ENCODE assay signal across 9 cellular contexts in the genomic region with DNA sequence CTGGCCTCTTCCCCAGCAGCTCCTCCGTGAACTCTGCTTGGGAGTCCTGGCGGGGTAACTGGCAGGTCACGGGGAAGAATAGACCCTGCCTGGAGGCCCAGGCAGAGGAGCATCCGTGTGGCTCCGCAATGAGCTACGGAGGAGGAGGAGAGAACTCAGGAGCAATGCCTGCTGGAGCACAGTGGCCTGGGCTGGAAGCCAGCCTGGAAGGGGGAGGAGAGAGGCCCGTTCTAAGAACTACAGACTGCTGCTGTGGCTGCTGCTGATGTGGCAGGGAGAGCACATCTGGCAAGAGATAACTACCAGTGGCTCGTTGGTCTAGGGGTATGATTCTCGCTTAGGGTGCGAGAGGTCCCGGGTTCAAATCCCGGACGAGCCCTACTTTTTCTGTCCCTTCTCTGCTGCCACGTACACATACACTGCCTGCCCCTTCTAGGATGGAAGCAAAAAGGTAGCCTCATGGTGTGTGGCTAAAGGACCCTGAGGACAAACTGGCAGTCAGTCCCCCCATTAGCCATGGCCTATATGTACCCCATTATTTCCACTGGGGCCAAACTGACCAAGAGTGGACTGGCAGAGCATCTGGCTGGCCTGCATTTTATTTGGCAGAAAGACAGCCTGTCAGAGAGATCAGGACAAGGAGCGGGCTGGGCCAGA. TPM values are rescaled to one million over a fixed set of nuclear protein-coding genes. Genes with fewer than 3 reads are reported as not detected.
DNase-seq lines count a peak whose midpoint lies in the region; ATAC-seq and TF ChIP-seq lines count a peak whose summit lies in the region.
"Had no signal": no experiment of that assay in that cellular context is flagged by ENCODE, and none has a peak within 500 bp of the region (broad histone marks: within the 10 kb centered on the region; RNA-seq: fewer than 3 reads in every experiment).

No MANE protein-coding gene starts in this region.

- peaks cover 0 to 18% of the 10 kb centered on the region in 2 donors for H3K4me1 ChIP-seq in ascending aorta
- H3K4me1 ChIP-seq in stomach: peaks cover 0 to 21% (median 9%) of the 10 kb centered on the region in 4 donors

- H3K9me3 Mint-ChIP-seq in activated CD8-positive, alpha-beta T cell treated with anti-CD3 and anti-CD28 coated beads for 36 hours: peaks cover under 1% of the 10 kb centered on the region
- peaks cover under 1% of the 10 kb centered on the region for H3K9me3 Mint-ChIP-seq in activated CD8-positive, alpha-beta T cell treated with anti-CD3 and anti-CD28 coated beads, Interleukin-2, amount 10 ng/mL, durations not matched to agents 7 days and 5 days (ENCODE audit: insufficient read depth)
- H3K9me3 Mint-ChIP-seq: activated B cell treated with CpG ODN at 0.5 μM for 24 hours had no signal

- intact Hi-C loops in activated CD8-positive, alpha-beta T cell treated with anti-CD3 and anti-CD28 coated beads for 36 hours (cut with micrococcal nuclease): no loop called here
- intact Hi-C loops in ascending aorta (cut with DNase I) (no loop called here), stomach (cut with DNase I; ENCODE audit: low total_unique reads) (no loop called here)

- H3K36me3 Mint-ChIP-seq in activated CD8-positive, alpha-beta T cell treated with anti-CD3 and anti-CD28 coated beads for 36 hours (ENCODE audit: low read depth): no peaks in the 10 kb centered on the region
- no peaks in the 10 kb centered on the region for H3K36me3 Mint-ChIP-seq in activated CD8-positive, alpha-beta T cell treated with anti-CD3 and anti-CD28 coated beads, Interleukin-2, amount 10 ng/mL, durations not matched to agents 7 days and 5 days (ENCODE audit: low read depth)

- H3K4me1 Mint-ChIP-seq in activated CD8-positive, alpha-beta T cell treated with anti-CD3 and anti-CD28 coated beads for 36 hours (ENCODE audit: low read depth): no peaks in the 10 kb centered on the region
- no peaks in the 10 kb centered on the region for H3K4me1 Mint-ChIP-seq in activated CD8-positive, alpha-beta T cell treated with anti-CD3 and anti-CD28 coated beads, Interleukin-2, amount 10 ng/mL, durations not matched to agents 7 days and 5 days (ENCODE audit: low read depth)
- H3K4me1 Mint-ChIP-seq: activated B cell treated with CpG ODN at 0.5 μM for 24 hours had no signal

- no peaks in the 10 kb centered on the region for H3K36me3 ChIP-seq in ascending aorta
- no peaks in the 10 kb centered on the region for H3K36me3 ChIP-seq in stomach

- H3K27ac ChIP-seq in ascending aorta (peak overlapping the region; percentile 31 to 52), stomach (peak overlapping the region in 4 of 5 donors; percentile 14 to 83 (median 62))

- no peaks in the 10 kb centered on the region for H3K27me3 Mint-ChIP-seq in activated CD8-positive, alpha-beta T cell treated with anti-CD3 and anti-CD28 coated beads for 36 hours
- H3K27me3 Mint-ChIP-seq in activated CD8-positive, alpha-beta T cell treated with anti-CD3 and anti-CD28 coated beads, Interleukin-2, amount 10 ng/mL, durations not matched to agents 7 days and 5 days (ENCODE audit: low read depth): peaks cover 13% of the 10 kb centered on the region
- H3K27me3 Mint-ChIP-seq: activated B cell treated with CpG ODN at 0.5 μM for 24 hours had no signal

- POLR2A ChIA-PET in activated CD8-positive, alpha-beta T cell treated with anti-CD3 and anti-CD28 coated beads for 36 hours (lab: Charles Lee): no interaction called here
- POLR2A ChIA-PET in activated CD8-positive, alpha-beta T cell treated with anti-CD3 and anti-CD28 coated beads, Interleukin-2, amount 10 ng/mL, durations not matched to agents 7 days and 5 days (lab: Charles Lee): no interaction called here

- no peak for TF ChIP-seq POLR2A in stomach (IDR thresholded peaks at IDR 0.05)

- H3K27me3 ChIP-seq in ascending aorta: no peaks in the 10 kb centered on the region
- no peaks in the 10 kb centered on the region for H3K27me3 ChIP-seq in stomach

- CTCF ChIA-PET in activated CD8-positive, alpha-beta T cell treated with anti-CD3 and anti-CD28 coated beads for 36 hours (lab: Charles Lee): interaction anchor here (1.2 to 1.5 kb wide), 2 partner anchors 11 to 100 kb away, joined by 3 to 4 read pairs; no protein-coding TSS in a partner anchor
- CTCF ChIA-PET in activated CD8-positive, alpha-beta T cell treated with anti-CD3 and anti-CD28 coated beads, Interleukin-2, amount 10 ng/mL, durations not matched to agents 7 days and 5 days (lab: Charles Lee): no interaction called here

- no peak overlapping the region for H3K4me3 ChIP-seq in ascending aorta
- peak overlapping the region; percentile 52 for H3K4me3 ChIP-seq in iPS-11a (ENCODE audit: low read depth, low read length)
- no peak overlapping the region for H3K4me3 ChIP-seq in stomach

- peak; percentile 25 for DNase-seq in activated CD8-positive, alpha-beta T cell treated with anti-CD3 and anti-CD28 coated beads for 36 hours
- no peak for DNase-seq in activated CD8-positive, alpha-beta T cell treated with anti-CD3 and anti-CD28 coated beads, Interleukin-2, amount 10 ng/mL, durations not matched to agents 7 days and 5 days
- DNase-seq in ascending aorta (ENCODE audit: low spot score in 2 of 2): peak; percentile 31 to 82
- DNase-seq in stomach: peak; percentile 56
- DNase-seq: activated B cell treated with CpG ODN at 0.5 μM for 24 hours had no signal

- 27 to 51% (median 39%) methylated on average over 10 to 15 of the region's 15 CpGs for WGBS in stomach, 5 donors

- ATAC-seq in activated CD8-positive, alpha-beta T cell treated with anti-CD3 and anti-CD28 coated beads for 36 hours: no peak
- ATAC-seq in activated CD8-positive, alpha-beta T cell treated with anti-CD3 and anti-CD28 coated beads, Interleukin-2, amount 10 ng/mL, durations not matched to agents 7 days and 5 days: no peak
- ATAC-seq in GM19035 (IDR thresholded peaks at IDR 0.05; ENCODE audit: unreplicated experiment) (no peak), GM21381 (IDR thresholded peaks at IDR 0.05; ENCODE audit: unreplicated experiment) (no peak), HG02938 (IDR thresholded peaks at IDR 0.05; ENCODE audit: unreplicated experiment) (no peak)

- no peak overlapping the region for H3K4me3 Mint-ChIP-seq in activated CD8-positive, alpha-beta T cell treated with anti-CD3 and anti-CD28 coated beads for 36 hours
- no peak overlapping the region for H3K4me3 Mint-ChIP-seq in activated CD8-positive, alpha-beta T cell treated with anti-CD3 and anti-CD28 coated beads, Interleukin-2, amount 10 ng/mL, durations not matched to agents 7 days and 5 days
- H3K4me3 Mint-ChIP-seq: activated B cell treated with CpG ODN at 0.5 μM for 24 hours had no signal

- H3K27ac Mint-ChIP-seq in activated CD8-positive, alpha-beta T cell treated with anti-CD3 and anti-CD28 coated beads for 36 hours: no peak overlapping the region
- H3K27ac Mint-ChIP-seq in activated CD8-positive, alpha-beta T cell treated with anti-CD3 and anti-CD28 coated beads, Interleukin-2, amount 10 ng/mL, durations not matched to agents 7 days and 5 days: no peak overlapping the region
- H3K27ac Mint-ChIP-seq: activated B cell treated with CpG ODN at 0.5 μM for 24 hours had no signal

- H3K9me3 ChIP-seq in ascending aorta (peaks cover 4 to 6% of the 10 kb centered on the region in 2 donors), stomach (peaks cover 0 to 7% (median 3%) of the 10 kb centered on the region in 4 donors)

- TF ChIP-seq EP300 in stomach (IDR thresholded peaks at IDR 0.05): no peak

- no peak for TF ChIP-seq CTCF in activated CD8-positive, alpha-beta T cell treated with anti-CD3 and anti-CD28 coated beads for 36 hours (IDR thresholded peaks at IDR 0.05)
- TF ChIP-seq CTCF in ascending aorta (IDR thresholded peaks at IDR 0.05) (no peak), stomach (IDR thresholded peaks at IDR 0.05) (no peak)

RNA-seq across cellular contexts. Expression of a gene that starts 7.7 kb away (rescaled TPM):
- not detected for total RNA-seq in activated CD8-positive, alpha-beta T cell treated with anti-CD3 and anti-CD28 coated beads for 36 hours
- total RNA-seq in activated CD8-positive, alpha-beta T cell treated with anti-CD3 and anti-CD28 coated beads, Interleukin-2, amount 10 ng/mL, durations not matched to agents 7 days and 5 days: not detected
- not detected for total RNA-seq in ascending aorta
- not detected for total RNA-seq in stomach
- polyA plus RNA-seq in stomach: not detected
- total RNA-seq: activated B cell treated with CpG ODN at 0.5 μM for 24 hours had no signal

RNA-seq across cellular contexts. Expression of a gene that starts 8.5 kb away (rescaled TPM):
- total RNA-seq in activated CD8-positive, alpha-beta T cell treated with anti-CD3 and anti-CD28 coated beads for 36 hours: 1 to 10 TPM; 7.6 to 9.6 TPM
- 1 to 10 TPM; 5.6 to 8.9 TPM for total RNA-seq in activated CD8-positive, alpha-beta T cell treated with anti-CD3 and anti-CD28 coated beads, Interleukin-2, amount 10 ng/mL, durations not matched to agents 7 days and 5 days
- total RNA-seq in ascending aorta (0.64 TPM), stomach (10 to 100 TPM in 2 of 5 donors, 1 to 10 TPM in 3; 4.6 to 36.8 (median 9.2) TPM)
- polyA plus RNA-seq in stomach: 1 to 10 TPM; 2.3 to 3.1 (median 2.7) TPM

RNA-seq across cellular contexts. Expression of a gene that starts 44.1 kb away (rescaled TPM):
- total RNA-seq in activated CD8-positive, alpha-beta T cell treated with anti-CD3 and anti-CD28 coated beads for 36 hours: 10 to 100 TPM; 30.9 to 33.1 TPM
- 10 to 100 TPM; 34.8 to 35.5 TPM for total RNA-seq in activated CD8-positive, alpha-beta T cell treated with anti-CD3 and anti-CD28 coated beads, Interleukin-2, amount 10 ng/mL, durations not matched to agents 7 days and 5 days
- total RNA-seq in ascending aorta (82.8 TPM), stomach (100 to 1,000 TPM in 1 of 5 donors, 10 to 100 TPM in 4; 10.1 to 270 (median 54.5) TPM)
- 10 to 100 TPM; 15.7 to 42.3 (median 23.9) TPM for polyA plus RNA-seq in stomach

RNA-seq across cellular contexts. Expression of a gene that starts 46.9 kb away (rescaled TPM):
- total RNA-seq in activated CD8-positive, alpha-beta T cell treated with anti-CD3 and anti-CD28 coated beads for 36 hours: under 1 TPM; 0.14 to 0.16 TPM
- total RNA-seq in activated CD8-positive, alpha-beta T cell treated with anti-CD3 and anti-CD28 coated beads, Interleukin-2, amount 10 ng/mL, durations not matched to agents 7 days and 5 days: not detected
- total RNA-seq in ascending aorta (117 TPM), stomach (100 to 1,000 TPM in 3 of 5 donors, 10 to 100 TPM in 2; 30.9 to 184 (median 105) TPM)
- 10 to 100 TPM in 1 of 3 donors, 1 to 10 TPM in 2; 1.9 to 13.6 (median 5.3) TPM for polyA plus RNA-seq in stomach
- total RNA-seq: activated B cell treated with CpG ODN at 0.5 μM for 24 hours had no signal
